Comparison of ENCODE assay signal across 17 cellular contexts in genomic region chr7:24715171-24715570, GRCh38. TPM values are rescaled to one million over a fixed set of nuclear protein-coding genes. Genes with fewer than 3 reads are reported as not detected.
DNase-seq lines count a peak whose midpoint lies in the region; ATAC-seq and TF ChIP-seq lines count a peak whose summit lies in the region.
"Had no signal": no experiment of that assay in that cellular context is flagged by ENCODE, and none has a peak within 500 bp of the region (broad histone marks: within the 10 kb centered on the region; RNA-seq: fewer than 3 reads in every experiment).

No MANE protein-coding gene starts in this region.

- H4K20me1 ChIP-seq in PC-9 (ENCODE audit: insufficient read depth) = no peaks in the 10 kb centered on the region

- TF ChIP-seq CTCF in PC-9 (conservative IDR thresholded peaks at IDR 0.05) = no peak
- no peak for TF ChIP-seq CTCF in mucosa of descending colon (IDR thresholded peaks at IDR 0.05)

- intact Hi-C loops in PC-9 (cut with micrococcal nuclease; ENCODE audit: unreplicated experiment) (no loop called here), mucosa of descending colon (cut with DNase I, micrococcal nuclease) (no loop called here), right cardiac atrium (cut with DNase I) (no loop called here)

- peak; percentile 2 for ATAC-seq in GM21515 (IDR thresholded peaks at IDR 0.05; ENCODE audit: unreplicated experiment)
- ATAC-seq in HG03039 (IDR thresholded peaks at IDR 0.05; ENCODE audit: unreplicated experiment) = peak; percentile 18
- ATAC-seq in activated CD8-positive, alpha-beta memory T cell treated with anti-CD3 and anti-CD28 coated beads, Interleukin-2, amount 10 ng/mL, durations not matched to agents 7 days and 5 days = no peak
- ATAC-seq in mucosa of descending colon = no peak
- ATAC-seq in right cardiac atrium = no peak
- ATAC-seq: activated naive CD8-positive, alpha-beta T cell treated with anti-CD3 and anti-CD28 coated beads, Interleukin-2, amount 50 U/mL, for 24 hours had no signal

- no peaks in the 10 kb centered on the region for H3K36me3 ChIP-seq in PC-9 (ENCODE audit: low read depth)
- H3K36me3 ChIP-seq in mucosa of descending colon (ENCODE audit: low read depth) = no peaks in the 10 kb centered on the region
- H3K36me3 ChIP-seq: cardiac muscle cell had no signal

- H3K27ac Mint-ChIP-seq in activated CD8-positive, alpha-beta memory T cell treated with anti-CD3 and anti-CD28 coated beads, Interleukin-2, amount 10 ng/mL, durations not matched to agents 7 days and 5 days = no peak overlapping the region
- H3K27ac Mint-ChIP-seq: activated CD8-positive, alpha-beta T cell treated with anti-CD3 and anti-CD28 coated beads for 36 hours; activated naive CD8-positive, alpha-beta T cell treated with anti-CD3 and anti-CD28 coated beads, Interleukin-2, amount 50 U/mL, for 24 hours; activated T-helper 1 cell treated with anti-CD3 and anti-CD28 coated beads, Interleukin-12 subunit alpha, Interleukin-12 subunit beta, Interleukin-2, Interleukin-4 antibody, amounts not matched to agents 30 ng/mL and 10 ng/mL and 1 ng/mL, durations not matched to agents 14 hours and 24 hours and 36 hours had no signal

- H3F3A ChIP-seq in PC-9 (ENCODE audit: insufficient read depth, low read depth) = peaks cover 4% of the 10 kb centered on the region; the same call in 1 of the 2 replicates

- no peak overlapping the region for H2AFZ ChIP-seq in PC-9

- POLR2A ChIA-PET in PC-9 (lab: Charles Lee; ENCODE audit: unreplicated experiment) = no interaction called here

- H3K79me2 ChIP-seq in PC-9 (ENCODE audit: low read depth) = no peaks in the 10 kb centered on the region

- H3K4me1 Mint-ChIP-seq in activated CD8-positive, alpha-beta memory T cell treated with anti-CD3 and anti-CD28 coated beads, Interleukin-2, amount 10 ng/mL, durations not matched to agents 7 days and 5 days = peaks cover 16% of the 10 kb centered on the region

- no peak overlapping the region for H3K4me2 ChIP-seq in PC-9

- CTCF ChIA-PET in activated CD8-positive, alpha-beta memory T cell treated with anti-CD3 and anti-CD28 coated beads, Interleukin-2, amount 10 ng/mL, durations not matched to agents 7 days and 5 days (lab: Charles Lee) = interaction anchor here (0.7 to 1.7 kb wide), 5 partner anchors 11 to 386 kb away, joined by 3 to 5 read pairs (median 3); no protein-coding TSS in a partner anchor
- CTCF ChIA-PET in PC-9 (lab: Charles Lee) = no interaction called here

- peaks cover 58% of the 10 kb centered on the region for H3K27me3 Mint-ChIP-seq in activated CD8-positive, alpha-beta memory T cell treated with anti-CD3 and anti-CD28 coated beads, Interleukin-2, amount 10 ng/mL, durations not matched to agents 7 days and 5 days

- H3K9me2 ChIP-seq in PC-9 (ENCODE audit: insufficient read depth) = no peaks in the 10 kb centered on the region

- H3K27me3 ChIP-seq in PC-9 (ENCODE audit: insufficient read depth, low read depth) (no peaks in the 10 kb centered on the region), right cardiac atrium (ENCODE audit: control insufficient read depth, insufficient read depth) (no peaks in the 10 kb centered on the region)
- H3K27me3 ChIP-seq: cardiac muscle cell had no signal

- H3K27ac ChIP-seq in PC-9 (no peak overlapping the region), right cardiac atrium (ENCODE audit: low read length) (no peak overlapping the region)
- H3K27ac ChIP-seq: cardiac muscle cell had no signal

- H3K36me3 Mint-ChIP-seq in activated CD8-positive, alpha-beta memory T cell treated with anti-CD3 and anti-CD28 coated beads, Interleukin-2, amount 10 ng/mL, durations not matched to agents 7 days and 5 days = no peaks in the 10 kb centered on the region
- H3K36me3 Mint-ChIP-seq: CD4-positive, alpha-beta memory T cell had no signal

- H3K4me1 ChIP-seq in PC-9 (replicated peaks; ENCODE audit: insufficient read depth) = 0 out of 2 replicates have a peak, but pooled peaks cover 7% of the 10 kb centered on the region
- no peaks in the 10 kb centered on the region for H3K4me1 ChIP-seq in mucosa of descending colon (ENCODE audit: low read depth)
- no peaks in the 10 kb centered on the region for H3K4me1 ChIP-seq in right cardiac atrium (ENCODE audit: control insufficient read depth, insufficient read depth, low read length)

- peak; percentile 15 for DNase-seq in activated CD8-positive, alpha-beta memory T cell treated with anti-CD3 and anti-CD28 coated beads, Interleukin-2, amount 10 ng/mL, durations not matched to agents 7 days and 5 days
- DNase-seq in PC-9 = no peak
- no peak for DNase-seq in mucosa of descending colon
- no peak for DNase-seq in NCI-H748 treated with DMSO at 0.1 percent for 48 hours (lab: John Stamatoyannopoulos, UW)
- no peak for DNase-seq in right cardiac atrium
- DNase-seq: activated naive CD8-positive, alpha-beta T cell treated with anti-CD3 and anti-CD28 coated beads, Interleukin-2, amount 50 U/mL, for 24 hours; CD4-positive, alpha-beta memory T cell; DMS79 treated with DMSO at 0.1 percent for 48 hours; left ventricle myocardium superior; NCI-H1694 treated with DMSO at 0.1 percent for 48 hours; stimulated activated CD4-positive, alpha-beta T cell treated with anti-CD3 and anti-CD28 coated beads, Interleukin-2, amount 100 ng/mL, for 24 hours had no signal

- BruUV-seq in PC-9 (replicated peaks; lab: Mats Ljungman, UMichigan) = no TSS peak

- H3K4me3 ChIP-seq in GM08714 (ENCODE audit: low read length) (peak overlapping the region; percentile 18; the same call in 1 of the 2 replicates), PC-9 (no peak overlapping the region), mucosa of descending colon (no peak overlapping the region), right cardiac atrium (ENCODE audit: low read length) (no peak overlapping the region)
- H3K4me3 ChIP-seq: cardiac muscle cell had no signal

- no peak overlapping the region for H3K4me3 Mint-ChIP-seq in activated CD8-positive, alpha-beta memory T cell treated with anti-CD3 and anti-CD28 coated beads, Interleukin-2, amount 10 ng/mL, durations not matched to agents 7 days and 5 days
- H3K4me3 Mint-ChIP-seq: activated CD8-positive, alpha-beta T cell treated with anti-CD3 and anti-CD28 coated beads for 36 hours; activated naive CD8-positive, alpha-beta T cell treated with anti-CD3 and anti-CD28 coated beads, Interleukin-2, amount 50 U/mL, for 24 hours; activated T-helper 1 cell treated with anti-CD3 and anti-CD28 coated beads, Interleukin-12 subunit alpha, Interleukin-12 subunit beta, Interleukin-2, Interleukin-4 antibody, amounts not matched to agents 30 ng/mL and 10 ng/mL and 1 ng/mL, durations not matched to agents 14 hours and 24 hours and 36 hours; CD4-positive, alpha-beta memory T cell had no signal

- H3K9me3 Mint-ChIP-seq in activated CD8-positive, alpha-beta memory T cell treated with anti-CD3 and anti-CD28 coated beads, Interleukin-2, amount 10 ng/mL, durations not matched to agents 7 days and 5 days (ENCODE audit: low read depth) = no peaks in the 10 kb centered on the region
- H3K9me3 Mint-ChIP-seq: activated CD8-positive, alpha-beta T cell treated with anti-CD3 and anti-CD28 coated beads for 36 hours; activated naive CD8-positive, alpha-beta T cell treated with anti-CD3 and anti-CD28 coated beads, Interleukin-2, amount 50 U/mL, for 24 hours; activated T-helper 1 cell treated with anti-CD3 and anti-CD28 coated beads, Interleukin-12 subunit alpha, Interleukin-12 subunit beta, Interleukin-2, Interleukin-4 antibody, amounts not matched to agents 30 ng/mL and 10 ng/mL and 1 ng/mL, durations not matched to agents 14 hours and 24 hours and 36 hours; CD4-positive, alpha-beta memory T cell had no signal

- 98% methylated on average over 2 of the region's 2 CpGs for WGBS in right cardiac atrium

- H3K9me3 ChIP-seq in PC-9 (ENCODE audit: insufficient read depth, low read depth) = no peaks in the 10 kb centered on the region
- no peaks in the 10 kb centered on the region for H3K9me3 ChIP-seq in mucosa of descending colon
- H3K9me3 ChIP-seq in right cardiac atrium (ENCODE audit: control insufficient read depth, low read length) = no peaks in the 10 kb centered on the region

RNA-seq across cellular contexts. Expression of gene GSDME, which starts 42.1 kb away (rescaled TPM):
- 1 to 10 TPM in 1 of 2 experiments, under 1 TPM in 1; 0.96 to 4.5 TPM for total RNA-seq in activated CD8-positive, alpha-beta memory T cell treated with anti-CD3 and anti-CD28 coated beads, Interleukin-2, amount 10 ng/mL, durations not matched to agents 7 days and 5 days
- 11.5 and 15.1 TPM in 2 replicates for total RNA-seq in PC-9 (2021)
- total RNA-seq in mucosa of descending colon = 1 to 10 TPM in 2 of 3 donors, under 1 TPM in 1; 0.96 to 6.3 (median 2.3) TPM
- 1 to 10 TPM; 5.1 to 9.9 (median 6.4) TPM for total RNA-seq in right cardiac atrium
- polyA plus RNA-seq in right cardiac atrium = 4.9 TPM

Comparison
In these comparisons a context has a peak if more than half of its experiments do, and no peak if none do; other contexts are left out.
1. ATAC-seq: peak in GM21515 (single experiment) and HG03039 (single experiment); none in activated CD8-positive, alpha-beta memory T cell treated with anti-CD3 and anti-CD28 coated beads, Interleukin-2, amount 10 ng/mL, durations not matched to agents 7 days and 5 days (single experiment), mucosa of descending colon (single experiment) and right cardiac atrium (0 of 2).